Comparison of ENCODE assay signal across 11 cellular contexts in the genomic region with DNA sequence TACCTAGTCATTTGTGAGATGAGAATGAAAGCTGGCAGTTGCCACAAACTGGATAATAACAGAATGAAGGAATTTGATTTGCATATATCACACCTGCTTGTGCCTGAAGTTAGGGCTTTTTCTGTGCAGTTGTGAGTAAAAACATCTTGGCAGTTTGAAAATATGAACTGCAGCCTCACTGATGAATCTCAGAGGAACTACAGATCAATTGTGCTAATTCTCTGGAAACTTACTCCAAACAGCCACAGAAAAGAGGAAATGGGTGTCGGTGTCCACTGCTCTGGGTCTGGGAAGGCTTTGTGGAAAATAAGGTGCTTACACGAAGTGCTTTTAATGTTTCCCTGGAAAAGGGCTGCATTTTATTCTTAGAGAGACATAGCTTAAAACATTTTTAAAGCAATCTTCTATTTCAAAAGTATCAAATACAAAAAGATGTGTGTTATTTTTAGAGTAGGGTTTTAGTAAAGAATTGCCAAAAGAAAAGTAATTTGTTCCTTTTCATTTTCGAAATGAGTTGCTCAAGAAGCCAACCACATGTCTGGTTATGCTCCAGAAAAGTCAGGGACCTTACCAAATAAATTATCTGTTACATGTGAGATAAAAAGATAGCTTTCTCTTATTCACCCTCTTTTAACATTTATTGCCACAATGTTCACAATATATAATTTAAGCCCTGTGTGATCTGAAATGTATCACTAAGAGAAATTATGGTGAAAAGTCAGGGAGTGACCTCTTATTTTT.
DNase-seq lines count a peak whose midpoint lies in the region; ATAC-seq, FAIRE-seq and TF ChIP-seq lines count a peak whose summit lies in the region.
"Had no signal": no experiment of that assay in that cellular context is flagged by ENCODE, and none has a peak within 500 bp of the region (broad histone marks: within the 10 kb centered on the region; RNA-seq: fewer than 3 reads in every experiment).

No MANE protein-coding gene starts in this region.

- H3K9me3 Mint-ChIP-seq in stimulated activated naive B cell treated with anti-CD40 and anti-IgM and Interleukin-4, amounts not matched to agents 10 μg/mL and 1 μg/mL and 100 μg/mL, for 72 hours = peaks cover 0 to 3% of the 10 kb centered on the region in 2 donors

- H3K27ac Mint-ChIP-seq in stimulated activated naive B cell treated with anti-CD40 and anti-IgM and Interleukin-4, amounts not matched to agents 10 μg/mL and 1 μg/mL and 100 μg/mL, for 72 hours = no peak overlapping the region

- no peaks in the 10 kb centered on the region for H3K27me3 ChIP-seq in adipocyte (replicated peaks; ENCODE audit: control insufficient read depth, insufficient read depth, low read length)
- no peaks in the 10 kb centered on the region for H3K27me3 ChIP-seq in adrenal gland

- H3K36me3 Mint-ChIP-seq in stimulated activated naive B cell treated with anti-CD40 and anti-IgM and Interleukin-4, amounts not matched to agents 10 μg/mL and 1 μg/mL and 100 μg/mL, for 72 hours = no peaks in the 10 kb centered on the region

- peaks cover 7 to 9% of the 10 kb centered on the region in 2 donors for H3K4me1 Mint-ChIP-seq in stimulated activated naive B cell treated with anti-CD40 and anti-IgM and Interleukin-4, amounts not matched to agents 10 μg/mL and 1 μg/mL and 100 μg/mL, for 72 hours

- ATAC-seq in HG03103 (IDR thresholded peaks at IDR 0.05; ENCODE audit: low read depth, unreplicated experiment) = peak; percentile 60
- peak; percentile 46 to 64 for ATAC-seq in stimulated activated naive B cell treated with anti-CD40 and anti-IgM and Interleukin-4, amounts not matched to agents 10 μg/mL and 1 μg/mL and 100 μg/mL, for 72 hours (replicated peaks)

- FAIRE-seq in GM19239 (lab: Jason Lieb, UNC) = peak; percentile 28

- peak overlapping the region; percentile 82 for H3K9ac ChIP-seq in adipocyte (ENCODE audit: low read length)

- DNase-seq in GM19239 (ENCODE audit: insufficient read length, low spot score) (no peak), adipocyte (ENCODE audit: low read depth) (peak; percentile 83), adrenal gland (no peak), NCI-H1092 treated with DMSO at 0.1 percent for 48 hours (lab: John Stamatoyannopoulos, UW) (no peak), NCI-H69 (lab: John Stamatoyannopoulos, UW) (no peak)
- no peak for DNase-seq in stimulated activated naive B cell treated with anti-CD40 and anti-IgM and Interleukin-4, amounts not matched to agents 10 μg/mL and 1 μg/mL and 100 μg/mL, for 72 hours
- DNase-seq: activated effector memory CD4-positive, alpha-beta T cell treated with Interleukin-2 at 50 U/mL for 16 hours; NCI-H1436 treated with DMSO at 0.1 percent for 48 hours had no signal

- no peaks in the 10 kb centered on the region for H3K9me3 ChIP-seq in adipocyte (ENCODE audit: control insufficient read depth, low read length)
- no peaks in the 10 kb centered on the region for H3K9me3 ChIP-seq in adrenal gland (replicated peaks in 1 of 3)

- H3K27ac ChIP-seq in adrenal gland = peak overlapping the region in 1 of 5 donors; percentile 13
- H3K27ac ChIP-seq: epithelial cell of prostate had no signal

- peaks cover 63% of the 10 kb centered on the region for H3K4me1 ChIP-seq in adipocyte (ENCODE audit: control insufficient read depth, insufficient read depth, low read length)
- H3K4me1 ChIP-seq in adrenal gland (replicated peaks in 1 of 2) = peaks cover 7 to 9% of the 10 kb centered on the region in 2 donors

- H3K4me3 Mint-ChIP-seq in stimulated activated naive B cell treated with anti-CD40 and anti-IgM and Interleukin-4, amounts not matched to agents 10 μg/mL and 1 μg/mL and 100 μg/mL, for 72 hours = peak overlapping the region in 1 of 2 donors; percentile 30

- TF ChIP-seq CTCF in adrenal gland (IDR thresholded peaks at IDR 0.05) = no peak

- peaks cover 0 to 5% of the 10 kb centered on the region in 2 donors for H3K27me3 Mint-ChIP-seq in stimulated activated naive B cell treated with anti-CD40 and anti-IgM and Interleukin-4, amounts not matched to agents 10 μg/mL and 1 μg/mL and 100 μg/mL, for 72 hours

- 27 to 35% (median 31%) methylated on average over 3 of the region's 3 CpGs for WGBS in adrenal gland, 4 donors

- no peaks in the 10 kb centered on the region for H3K36me3 ChIP-seq in adipocyte (ENCODE audit: control insufficient read depth, insufficient read depth, low read length, severe bottlenecking)
- H3K36me3 ChIP-seq in adrenal gland (replicated peaks in 1 of 2) = no peaks in the 10 kb centered on the region

- intact Hi-C loops in adrenal gland (cut with DNase I) = no loop called here

- no peak for TF ChIP-seq POLR2A in adrenal gland (IDR thresholded peaks at IDR 0.05)

- peak overlapping the region; percentile 59 for H3K4me3 ChIP-seq in adipocyte (ENCODE audit: low read length)
- H3K4me3 ChIP-seq in adrenal gland = no peak overlapping the region
- H3K4me3 ChIP-seq: lung had no signal
